Comparison of ENCODE assay signal across 8 cellular contexts in genomic region chr14:72104011-72104613, GRCh38.
DNase-seq lines count a peak whose midpoint lies in the region; ATAC-seq and TF ChIP-seq lines count a peak whose summit lies in the region.

No MANE protein-coding gene starts in this region.

- no TSS peak for BruUV-seq in OCI-LY7 (replicated peaks; lab: Mats Ljungman, UMichigan)

- H3K4me2 ChIP-seq in OCI-LY7 (ENCODE audit: low read length) = no peak overlapping the region

- H3K27ac ChIP-seq in OCI-LY7 (ENCODE audit: low read depth, low read length, poor library complexity, severe bottlenecking) = no peak overlapping the region
- H3K27ac ChIP-seq in body of pancreas = no peak overlapping the region
- H3K27ac ChIP-seq in psoas muscle = no peak overlapping the region
- no peak overlapping the region for H3K27ac ChIP-seq in suprapubic skin
- H3K27ac ChIP-seq in sigmoid colon = no peak overlapping the region

- TF ChIP-seq POLR2A in body of pancreas (IDR thresholded peaks at IDR 0.05) (no peak), suprapubic skin (IDR thresholded peaks at IDR 0.05) (no peak), sigmoid colon (IDR thresholded peaks at IDR 0.05) (no peak)

- H3K79me2 ChIP-seq in OCI-LY7 (ENCODE audit: insufficient read depth, low read depth, low read length) = no peaks in the 10 kb centered on the region

- no peak overlapping the region for H2AFZ ChIP-seq in OCI-LY7 (ENCODE audit: low read length)

- H3K27me3 ChIP-seq in body of pancreas (no peaks in the 10 kb centered on the region), psoas muscle (ENCODE audit: insufficient read depth in 3 of 3, low read length in 2 of 3) (no peaks in the 10 kb centered on the region), suprapubic skin (no peaks in the 10 kb centered on the region), sigmoid colon (no peaks in the 10 kb centered on the region)

- POLR2A ChIA-PET in OCI-LY7 (lab: Charles Lee) = interaction anchor here (0.6 to 0.7 kb wide), 2 partner anchors 19 to 270 kb away, joined by 3 to 5 read pairs; no protein-coding TSS in a partner anchor

- DNase-seq in activated effector memory CD4-positive, alpha-beta T cell treated with anti-CD3 and anti-CD28 coated beads, Interleukin-2, amount 50 U/mL, for 16 hours = peak; percentile 76
- DNase-seq in activated effector memory CD4-positive, alpha-beta T cell treated with Interleukin-2 at 50 U/mL for 16 hours = no peak
- DNase-seq in OCI-LY7 (ENCODE audit: low spot score) (peak; percentile 19), body of pancreas (peak; percentile 13 to 64 (median 39)), psoas muscle (no peak), NCI-H2107 (lab: John Stamatoyannopoulos, UW) (no peak), suprapubic skin (ENCODE audit: low spot score in 2 of 2) (no peak), sigmoid colon (no peak)

- H3K36me3 ChIP-seq in OCI-LY7 (ENCODE audit: insufficient read depth, low read length) (no peaks in the 10 kb centered on the region), body of pancreas (replicated peaks in 1 of 2; ENCODE audit: insufficient read depth in 1 of 2, low read depth in 2 of 2) (no peaks in the 10 kb centered on the region), psoas muscle (ENCODE audit: insufficient read depth in 1 of 2, low read depth in 1 of 2) (no peaks in the 10 kb centered on the region), suprapubic skin (no peaks in the 10 kb centered on the region), sigmoid colon (no peaks in the 10 kb centered on the region)

- H3K9me3 ChIP-seq in OCI-LY7 (ENCODE audit: low read length) = no peaks in the 10 kb centered on the region
- H3K9me3 ChIP-seq in body of pancreas = peaks cover 0 to 3% (median 0%) of the 10 kb centered on the region in 3 donors
- no peaks in the 10 kb centered on the region for H3K9me3 ChIP-seq in psoas muscle
- H3K9me3 ChIP-seq in suprapubic skin = no peaks in the 10 kb centered on the region
- H3K9me3 ChIP-seq in sigmoid colon = no peaks in the 10 kb centered on the region

- TF ChIP-seq EP300 in suprapubic skin (IDR thresholded peaks at IDR 0.05) (no peak), sigmoid colon (IDR thresholded peaks at IDR 0.05) (no peak)

- 37 to 39% methylated on average over 12 of the region's 12 CpGs for WGBS in body of pancreas, 2 donors
- WGBS in psoas muscle, 3 donors = 50 to 55% (median 55%) methylated on average over 12 of the region's 12 CpGs
- WGBS in suprapubic skin = 50% methylated on average over 12 of the region's 12 CpGs
- WGBS in sigmoid colon, 2 donors = 47 to 55% methylated on average over 12 of the region's 12 CpGs

- TF ChIP-seq CTCF in OCI-LY7 (conservative IDR thresholded peaks at IDR 0.05; ENCODE audit: low read length) (peak; percentile 91), body of pancreas (IDR thresholded peaks at IDR 0.05) (peak; percentile 34 to 79 (median 52)), psoas muscle (IDR thresholded peaks at IDR 0.05) (peak; percentile 12), suprapubic skin (IDR thresholded peaks at IDR 0.05) (no peak), sigmoid colon (IDR thresholded peaks at IDR 0.05) (no peak)

- intact Hi-C loops in OCI-LY7 (cut with micrococcal nuclease; ENCODE audit: unreplicated experiment) = loop anchor here (10.0 kb wide), 1 partner anchor 321 kb away; no protein-coding TSS in a partner anchor
- intact Hi-C loops in body of pancreas (cut with DNase I) = no loop called here
- intact Hi-C loops in psoas muscle (cut with DNase I) = no loop called here
- intact Hi-C loops in sigmoid colon (cut with DNase I) = no loop called here

- CTCF ChIA-PET in OCI-LY7 (lab: Charles Lee; ENCODE audit: unreplicated experiment) = no interaction called here

- no peaks in the 10 kb centered on the region for H4K20me1 ChIP-seq in OCI-LY7 (ENCODE audit: insufficient read depth, low read length)

- ATAC-seq in body of pancreas (peak; percentile 50), psoas muscle (no peak)

- H3K4me3 ChIP-seq in OCI-LY7 (ENCODE audit: low read depth, low read length, poor library complexity, severe bottlenecking) = no peak overlapping the region
- H3K4me3 ChIP-seq in body of pancreas = no peak overlapping the region
- H3K4me3 ChIP-seq in psoas muscle = no peak overlapping the region
- H3K4me3 ChIP-seq in suprapubic skin = no peak overlapping the region
- no peak overlapping the region for H3K4me3 ChIP-seq in sigmoid colon

- H3K9me2 ChIP-seq in OCI-LY7 (ENCODE audit: insufficient read depth, low read length) = no peaks in the 10 kb centered on the region

- H3K4me1 ChIP-seq in OCI-LY7 (ENCODE audit: insufficient read depth, low read length, poor library complexity, severe bottlenecking) = no peaks in the 10 kb centered on the region
- H3K4me1 ChIP-seq in body of pancreas = no peaks in the 10 kb centered on the region
- H3K4me1 ChIP-seq in psoas muscle = no peaks in the 10 kb centered on the region
- H3K4me1 ChIP-seq in suprapubic skin = no peaks in the 10 kb centered on the region
- H3K4me1 ChIP-seq in sigmoid colon = no peaks in the 10 kb centered on the region

Comparison
In these comparisons a context has a peak if more than half of its experiments do, and no peak if none do; other contexts are left out.
1. DNase-seq: peak in activated effector memory CD4-positive, alpha-beta T cell treated with anti-CD3 and anti-CD28 coated beads, Interleukin-2, amount 50 U/mL, for 16 hours (single experiment), OCI-LY7 (single experiment) and body of pancreas (4 of 4); none in activated effector memory CD4-positive, alpha-beta T cell treated with Interleukin-2 at 50 U/mL for 16 hours (single experiment), psoas muscle (0 of 2), NCI-H2107 (single experiment), suprapubic skin (0 of 2) and sigmoid colon (single experiment).
2. CTCF ChIP-seq: peak in OCI-LY7 (single experiment), body of pancreas (7 of 7) and psoas muscle (single experiment); none in suprapubic skin (0 of 2) and sigmoid colon (0 of 4).